In genomic region chr2:10408649-10409579, GRCh38 we compare ENCODE assay signal across 8 cellular contexts. TPM values are rescaled to one million over a fixed set of nuclear protein-coding genes. Genes with fewer than 3 reads are reported as not detected.
DNase-seq lines count a peak whose midpoint lies in the region; TF ChIP-seq lines count a peak whose summit lies in the region.

No MANE protein-coding gene starts in this region.

- H2AFZ ChIP-seq in SK-N-SH (ENCODE audit: low read depth) = no peak overlapping the region

- H3K4me3 ChIP-seq in GM06990 (replicated peaks; ENCODE audit: low read depth, low read length) (no peak overlapping the region), HFF-Myc (replicated peaks; ENCODE audit: low read depth, low read length) (no peak overlapping the region), SK-N-SH (ENCODE audit: low read depth in 2 of 2, low read length in 1 of 2) (peak overlapping the region in 1 of 2 experiments; percentile 26; a peak in 1 of 4 replicates)

- intact Hi-C loops in head of caudate nucleus (cut with DNase I) = no loop called here
- intact Hi-C loops in posterior cingulate gyrus (cut with DNase I) = loop anchor here (1.0 to 5.0 kb wide), 3 partner anchors 107 to 139 kb away; partner anchors contain the start of gene HPCAL1

- POLR2A ChIA-PET in SK-N-SH (lab: Yijun Ruan, JAX) = interaction anchor here (0.6 to 1.8 kb wide), 7 partner anchors 54 to 285 kb away, joined by 3 to 13 read pairs (median 6); partner anchors contain the start of gene HPCAL1

- 45% methylated on average over 23 of the region's 24 CpGs for WGBS in SK-N-SH (ENCODE audit: low lambda C conversion rate)

- TF ChIP-seq EP300 in SK-N-SH (IDR thresholded peaks at IDR 0.05; ENCODE audit: borderline replicate concordance in 1 of 2, low read depth in 1 of 2, low read length in 1 of 2) = no peak

- H3K4me1 ChIP-seq in SK-N-SH (ENCODE audit: control insufficient read depth in 1 of 2, insufficient read depth in 2 of 2, low read depth in 1 of 2, low read length in 1 of 2) = peaks cover 34 to 55% of the 10 kb centered on the region in 2 experiments

- peak; percentile 99 for TF ChIP-seq RAD21 in SK-N-SH (IDR thresholded peaks at IDR 0.05; ENCODE audit: low read length)

- H4K20me1 ChIP-seq in SK-N-SH (ENCODE audit: insufficient read depth) = no peaks in the 10 kb centered on the region

- H3K79me2 ChIP-seq in SK-N-SH (ENCODE audit: insufficient read depth) = no peaks in the 10 kb centered on the region

- DNase-seq in GM06990 (ENCODE audit: extremely low read depth, insufficient read length) (peak; percentile 76), HFF-Myc (ENCODE audit: extremely low read depth, low read depth) (peak; percentile 39), NAMALWA (ENCODE audit: low spot score) (peak; percentile 90), SK-N-SH (peak; percentile 97), head of caudate nucleus (peak; percentile 66 to 90 (median 80)), posterior cingulate gyrus (peak; percentile 47 to 96 (median 75)), ureter (ENCODE audit: low spot score) (peak; percentile 79)
- peak; percentile 83 for DNase-seq in activated naive CD4-positive, alpha-beta T cell treated with anti-CD3 and anti-CD28 coated beads, Interleukin-2, amount 50 U/mL, for 16 hours

- H3F3A ChIP-seq in SK-N-SH (replicated peaks; ENCODE audit: insufficient read depth) = peaks cover 13% of the 10 kb centered on the region

- H3K27me3 ChIP-seq in GM06990 (replicated peaks; ENCODE audit: control insufficient read depth, insufficient read depth, low read length) = no peaks in the 10 kb centered on the region
- no peaks in the 10 kb centered on the region for H3K27me3 ChIP-seq in SK-N-SH (ENCODE audit: insufficient read depth)

- peak overlapping the region; percentile 10; the same call in 1 of the 2 replicates for H3K4me2 ChIP-seq in SK-N-SH

- CTCF ChIA-PET in SK-N-SH (lab: Yijun Ruan, JAX) = interaction anchor here (0.6 to 12.8 kb wide), 86 partner anchors 8 to 595 kb away, joined by 3 to 403 read pairs (median 7); partner anchors contain the start of genes HPCAL1, RRM2 and TAF1B

- H3K9me2 ChIP-seq in SK-N-SH = no peaks in the 10 kb centered on the region

- H3K27ac ChIP-seq in SK-N-SH (ENCODE audit: low read depth in 2 of 2, low read length in 1 of 2) = peak overlapping the region in 1 of 2 experiments; percentile 62; a peak in 2 of 4 replicates

- H3K36me3 ChIP-seq in GM06990 (ENCODE audit: control insufficient read depth, insufficient read depth, low read length) (no peaks in the 10 kb centered on the region), SK-N-SH (replicated peaks in 1 of 2; ENCODE audit: control insufficient read depth in 1 of 2, insufficient read depth in 2 of 2, low read length in 1 of 2) (peaks cover 0 to 5% of the 10 kb centered on the region in 2 experiments)

- no peak overlapping the region for H3K9ac ChIP-seq in SK-N-SH

- no peaks in the 10 kb centered on the region for H3K9me3 ChIP-seq in SK-N-SH

- TF ChIP-seq CTCF in GM06990 (IDR thresholded peaks at IDR 0.05; ENCODE audit: insufficient read depth, low read length, poor library complexity, severe bottlenecking) (peak; percentile 97), HFF-Myc (IDR thresholded peaks at IDR 0.05; ENCODE audit: low read depth, low read length, missing control alignments) (peak; percentile 97), SK-N-SH (IDR thresholded peaks at IDR 0.05) (peak; percentile 99)

TF ChIP-seq in SK-N-SH, 30 proteins besides CTCF, POLR2A, EP300 and RAD21:
- peak; percentile 68; the same call in 1 of the 2 replicates for TF ChIP-seq RFX5 (IDR thresholded peaks at IDR 0.05; ENCODE audit: low read length)
- no peak for TF ChIP-seq MEF2A (IDR thresholded peaks at IDR 0.05; ENCODE audit: borderline replicate concordance, low read depth)
- peak; percentile 59 for TF ChIP-seq RCOR1 (IDR thresholded peaks at IDR 0.05; ENCODE audit: low read length)
- TF ChIP-seq FOSL2 (IDR thresholded peaks at IDR 0.05; ENCODE audit: borderline replicate concordance, low read depth) = peak; percentile 2; the same call in 1 of the 2 replicates
- TF ChIP-seq PBX3 (IDR thresholded peaks at IDR 0.05) = no peak
- no peak for TF ChIP-seq POLR2AphosphoS5 (IDR thresholded peaks at IDR 0.05; ENCODE audit: low read depth, low read length)
- TF ChIP-seq REST (IDR thresholded peaks at IDR 0.05; ENCODE audit: low read depth, low read length) = no peak
- peak; percentile 22; the same call in 1 of the 2 replicates for TF ChIP-seq USF2 (IDR thresholded peaks at IDR 0.05; ENCODE audit: borderline replicate concordance, low read depth, low read length)
- no peak for TF ChIP-seq FOXM1 (IDR thresholded peaks at IDR 0.05; ENCODE audit: low read depth)
- peak; percentile 37 for TF ChIP-seq CHD2 (IDR thresholded peaks at IDR 0.05; ENCODE audit: low read length, partially characterized antibody)
- TF ChIP-seq TEAD4 (IDR thresholded peaks at IDR 0.05; ENCODE audit: borderline replicate concordance, insufficient read depth) = no peak
- peak; percentile 73; the same call in 1 of the 2 replicates for TF ChIP-seq MXI1 (IDR thresholded peaks at IDR 0.05; ENCODE audit: low read depth, low read length)
- peak; percentile 98 for TF ChIP-seq SMC3 (IDR thresholded peaks at IDR 0.05; ENCODE audit: low read depth, low read length)

RNA-seq across cellular contexts. Expression of gene ODC1, which starts 39.2 kb away (rescaled TPM):
- 253 and 273 TPM in 2 replicates for polyA plus RNA-seq in SK-N-SH (2012; rRNA removed)
- 286 and 365 TPM in 2 replicates for polyA plus RNA-seq in SK-N-SH (2012; cell fraction: cytosol; rRNA removed)
- 192 and 200 TPM in 2 replicates for polyA plus RNA-seq in SK-N-SH (2012; cell fraction: nucleus; rRNA removed)
- total RNA-seq in ureter = 85.3 TPM

Comparison
In these comparisons a context has a peak if more than half of its experiments do, and no peak if none do; other contexts are left out.
1. DNase-seq: peak in every context shown above with its lines; median percentile 97 in SK-N-SH; 90 in NAMALWA; 83 in activated naive CD4-positive, alpha-beta T cell treated with anti-CD3 and anti-CD28 coated beads, Interleukin-2, amount 50 U/mL, for 16 hours; 80 in head of caudate nucleus; 79 in ureter; 76 in GM06990; 75 in posterior cingulate gyrus; 39 in HFF-Myc.